In genomic region chr22:22843848-22844247, GRCh38 we compare ENCODE assay signal across 21 cellular contexts. TPM values are rescaled to one million over a fixed set of nuclear protein-coding genes. Genes with fewer than 3 reads are reported as not detected.
DNase-seq lines count a peak whose midpoint lies in the region; ATAC-seq and TF ChIP-seq lines count a peak whose summit lies in the region.
"Had no signal": no experiment of that assay in that cellular context is flagged by ENCODE, and none has a peak within 500 bp of the region (broad histone marks: within the 10 kb centered on the region; RNA-seq: fewer than 3 reads in every experiment).

No MANE protein-coding gene starts in this region.

- H3K27me3 ChIP-seq in prostate gland (replicated peaks; ENCODE audit: insufficient read depth) = no peaks in the 10 kb centered on the region

- no peaks in the 10 kb centered on the region for H3K36me3 Mint-ChIP-seq in stimulated activated effector memory CD8-positive, alpha-beta T cell treated with anti-CD3 and anti-CD28 coated beads, Interleukin-12 subunit alpha, Interleukin-12 subunit beta, amount 100 ng/mL, for 72 hours
- H3K36me3 Mint-ChIP-seq in activated T-helper 2 cell treated with anti-CD3 and anti-CD28 coated beads, Interferon-gamma antibody, Interleukin-2, Interleukin-4, amounts not matched to agents 10 μg/mL and 5 μg/mL and 100 μg/mL, durations not matched to agents 14 hours and 24 hours and 36 hours (ENCODE audit: low read depth) = no peaks in the 10 kb centered on the region

- H3K9me3 ChIP-seq in prostate gland = no peaks in the 10 kb centered on the region

- peaks cover 4% of the 10 kb centered on the region for H3K9me3 Mint-ChIP-seq in stimulated activated effector memory CD8-positive, alpha-beta T cell treated with anti-CD3 and anti-CD28 coated beads, Interleukin-12 subunit alpha, Interleukin-12 subunit beta, amount 100 ng/mL, for 72 hours
- no peaks in the 10 kb centered on the region for H3K9me3 Mint-ChIP-seq in activated T-helper 2 cell treated with anti-CD3 and anti-CD28 coated beads, Interferon-gamma antibody, Interleukin-2, Interleukin-4, amounts not matched to agents 10 μg/mL and 5 μg/mL and 100 μg/mL, durations not matched to agents 14 hours and 24 hours and 36 hours

- WGBS in prostate gland = 100% methylated on average over 1 of the region's 1 CpG

- intact Hi-C loops in activated T-helper 2 cell treated with anti-CD3 and anti-CD28 coated beads, Interferon-gamma antibody, Interleukin-2, Interleukin-4, amounts not matched to agents 10 μg/mL and 5 μg/mL and 100 μg/mL, durations not matched to agents 14 hours and 24 hours and 36 hours (cut with micrococcal nuclease) = no loop called here
- intact Hi-C loops in prostate gland (cut with DNase I) = no loop called here

- H3K4me1 Mint-ChIP-seq in stimulated activated effector memory CD8-positive, alpha-beta T cell treated with anti-CD3 and anti-CD28 coated beads, Interleukin-12 subunit alpha, Interleukin-12 subunit beta, amount 100 ng/mL, for 72 hours = peaks cover 23% of the 10 kb centered on the region
- H3K4me1 Mint-ChIP-seq in activated T-helper 2 cell treated with anti-CD3 and anti-CD28 coated beads, Interferon-gamma antibody, Interleukin-2, Interleukin-4, amounts not matched to agents 10 μg/mL and 5 μg/mL and 100 μg/mL, durations not matched to agents 14 hours and 24 hours and 36 hours (ENCODE audit: low read depth) = peaks cover 3% of the 10 kb centered on the region

- no peaks in the 10 kb centered on the region for H3K4me1 ChIP-seq in prostate gland (replicated peaks)

- TF ChIP-seq POLR2A in prostate gland (IDR thresholded peaks at IDR 0.05) = no peak

- H3K36me3 ChIP-seq in prostate gland = no peaks in the 10 kb centered on the region

- no peak overlapping the region for H3K4me3 ChIP-seq in prostate gland

- no peak for ATAC-seq in stimulated activated effector memory CD8-positive, alpha-beta T cell treated with anti-CD3 and anti-CD28 coated beads, Interleukin-12 subunit alpha, Interleukin-12 subunit beta, amount 100 ng/mL, for 72 hours
- ATAC-seq: PC-3 had no signal

- H3K27ac Mint-ChIP-seq in stimulated activated effector memory CD8-positive, alpha-beta T cell treated with anti-CD3 and anti-CD28 coated beads, Interleukin-12 subunit alpha, Interleukin-12 subunit beta, amount 100 ng/mL, for 72 hours = peak overlapping the region; percentile 16
- H3K27ac Mint-ChIP-seq in activated T-helper 2 cell treated with anti-CD3 and anti-CD28 coated beads, Interferon-gamma antibody, Interleukin-2, Interleukin-4, amounts not matched to agents 10 μg/mL and 5 μg/mL and 100 μg/mL, durations not matched to agents 14 hours and 24 hours and 36 hours = no peak overlapping the region
- H3K27ac Mint-ChIP-seq: B cell had no signal

- H3K27me3 Mint-ChIP-seq in activated T-helper 2 cell treated with anti-CD3 and anti-CD28 coated beads, Interferon-gamma antibody, Interleukin-2, Interleukin-4, amounts not matched to agents 10 μg/mL and 5 μg/mL and 100 μg/mL, durations not matched to agents 14 hours and 24 hours and 36 hours (ENCODE audit: low read depth) = peaks cover 52% of the 10 kb centered on the region

- no peak overlapping the region for H3K4me3 Mint-ChIP-seq in stimulated activated effector memory CD8-positive, alpha-beta T cell treated with anti-CD3 and anti-CD28 coated beads, Interleukin-12 subunit alpha, Interleukin-12 subunit beta, amount 100 ng/mL, for 72 hours
- no peak overlapping the region for H3K4me3 Mint-ChIP-seq in activated T-helper 2 cell treated with anti-CD3 and anti-CD28 coated beads, Interferon-gamma antibody, Interleukin-2, Interleukin-4, amounts not matched to agents 10 μg/mL and 5 μg/mL and 100 μg/mL, durations not matched to agents 14 hours and 24 hours and 36 hours (ENCODE audit: low read depth)
- H3K4me3 Mint-ChIP-seq: B cell had no signal

- peak; percentile 36 for DNase-seq in NCI-H510A treated with DMSO at 0.1 percent for 48 hours (lab: John Stamatoyannopoulos, UW)
- no peak for DNase-seq in NCI-H510A (lab: John Stamatoyannopoulos, UW)
- peak; percentile 53 for DNase-seq in NCI-H2029 treated with DMSO at 0.1 percent for 48 hours (lab: John Stamatoyannopoulos, UW)
- DNase-seq in NCI-H748 treated with DMSO at 0.1 percent for 48 hours (lab: John Stamatoyannopoulos, UW) = peak; percentile 32
- no peak for DNase-seq in stimulated activated effector memory CD8-positive, alpha-beta T cell treated with anti-CD3 and anti-CD28 coated beads, Interleukin-12 subunit alpha, Interleukin-12 subunit beta, amount 100 ng/mL, for 72 hours (ENCODE audit: low spot score in 2 of 2)
- no peak for DNase-seq in activated T-helper 2 cell treated with anti-CD3 and anti-CD28 coated beads, Interferon-gamma antibody, Interleukin-2, Interleukin-4, amounts not matched to agents 10 μg/mL and 5 μg/mL and 100 μg/mL, durations not matched to agents 14 hours and 24 hours and 36 hours (ENCODE audit: low spot score)
- no peak for DNase-seq in SK-N-DZ (ENCODE audit: low spot score)
- DNase-seq in prostate gland (ENCODE audit: low spot score) = no peak
- DNase-seq: DMS 273 treated with DMSO at 0.1 percent for 48 hours, MV-4-11, NCI-H1436, NCI-H2081 treated with DMSO at 0.1 percent for 48 hours, NCI-H2227 treated with DMSO at 0.1 percent for 48 hours, NCI-H526 treated with DMSO at 0.1 percent for 48 hours, PC-3, RPMI8226, SW 1271, T-helper 2 cell had no signal

- TF ChIP-seq CTCF in prostate gland (IDR thresholded peaks at IDR 0.05) = no peak

- no peak overlapping the region for H3K27ac ChIP-seq in prostate gland

RNA-seq across cellular contexts. Expression of gene IGLL5, which starts 43.8 kb away (rescaled TPM):
- not detected in 2 replicates for total RNA-seq in activated T-helper 2 cell treated with anti-CD3 and anti-CD28 coated beads, Interferon-gamma antibody, Interleukin-2, Interleukin-4, amounts not matched to agents 10 μg/mL and 5 μg/mL and 100 μg/mL, durations not matched to agents 14 hours and 24 hours and 36 hours
- polyA plus RNA-seq in SK-N-DZ (2014; cell fraction: cytosol; rRNA removed) = not detected in 2 replicates
- polyA plus RNA-seq in SK-N-DZ (2014; cell fraction: nucleus; rRNA removed) = not detected in 2 replicates
- not detected for total RNA-seq in prostate gland
- total RNA-seq: A172, H1, PC-3 had no signal
- polyA plus RNA-seq: H1 had no signal

Comparison
In these comparisons a context has a peak if more than half of its experiments do, and no peak if none do; other contexts are left out.
1. DNase-seq: peak in NCI-H510A treated with DMSO at 0.1 percent for 48 hours (single experiment), NCI-H2029 treated with DMSO at 0.1 percent for 48 hours (single experiment) and NCI-H748 treated with DMSO at 0.1 percent for 48 hours (single experiment); none in NCI-H510A (single experiment), stimulated activated effector memory CD8-positive, alpha-beta T cell treated with anti-CD3 and anti-CD28 coated beads, Interleukin-12 subunit alpha, Interleukin-12 subunit beta, amount 100 ng/mL, for 72 hours (0 of 2), activated T-helper 2 cell treated with anti-CD3 and anti-CD28 coated beads, Interferon-gamma antibody, Interleukin-2, Interleukin-4, amounts not matched to agents 10 μg/mL and 5 μg/mL and 100 μg/mL, durations not matched to agents 14 hours and 24 hours and 36 hours (single experiment), SK-N-DZ (single experiment) and prostate gland (single experiment).